Comparison of ENCODE assay signal across 8 cellular contexts in genomic region chr18:44325903-44326650, GRCh38.
DNase-seq lines count a peak whose midpoint lies in the region; ATAC-seq lines count a peak whose summit lies in the region.

No MANE protein-coding gene starts in this region.

- peak; percentile 4 to 11 for DNase-seq in stimulated activated CD4-positive, alpha-beta T cell treated with anti-CD3 and anti-CD28 coated beads, Interleukin-2, amount 100 ng/mL, for 48 hours
- DNase-seq in stimulated activated CD4-positive, alpha-beta T cell treated with anti-CD3 and anti-CD28 coated beads, Interleukin-4, amount 100 ng/mL, for 4 hours, result no peak
- DNase-seq in NCI-H1436 (lab: John Stamatoyannopoulos, UW) (peak; percentile 72), amniotic epithelial cell (ENCODE audit: low read depth) (peak; percentile 71), iPS DF 19.7 (ENCODE audit: low read depth, low spot score) (peak; percentile 28), superior temporal gyrus (ENCODE audit: extremely low spot score) (peak; percentile 55)
- no peak for DNase-seq in activated CD4-positive, CD25-positive, alpha-beta regulatory T cell (lab: John Stamatoyannopoulos, UW)

- no peak for ATAC-seq in HG02798 (IDR thresholded peaks at IDR 0.05; ENCODE audit: poor library complexity, unreplicated experiment)

Comparison
In these comparisons a context has a peak if more than half of its experiments do, and no peak if none do; other contexts are left out.
1. DNase-seq: peak in stimulated activated CD4-positive, alpha-beta T cell treated with anti-CD3 and anti-CD28 coated beads, Interleukin-2, amount 100 ng/mL, for 48 hours (2 of 2), NCI-H1436 (single experiment), amniotic epithelial cell (single experiment), iPS DF 19.7 (single experiment) and superior temporal gyrus (single experiment); none in stimulated activated CD4-positive, alpha-beta T cell treated with anti-CD3 and anti-CD28 coated beads, Interleukin-4, amount 100 ng/mL, for 4 hours (0 of 2) and activated CD4-positive, CD25-positive, alpha-beta regulatory T cell (0 of 4).